ENCODE assay signal across 8 cellular contexts in the genomic region with DNA sequence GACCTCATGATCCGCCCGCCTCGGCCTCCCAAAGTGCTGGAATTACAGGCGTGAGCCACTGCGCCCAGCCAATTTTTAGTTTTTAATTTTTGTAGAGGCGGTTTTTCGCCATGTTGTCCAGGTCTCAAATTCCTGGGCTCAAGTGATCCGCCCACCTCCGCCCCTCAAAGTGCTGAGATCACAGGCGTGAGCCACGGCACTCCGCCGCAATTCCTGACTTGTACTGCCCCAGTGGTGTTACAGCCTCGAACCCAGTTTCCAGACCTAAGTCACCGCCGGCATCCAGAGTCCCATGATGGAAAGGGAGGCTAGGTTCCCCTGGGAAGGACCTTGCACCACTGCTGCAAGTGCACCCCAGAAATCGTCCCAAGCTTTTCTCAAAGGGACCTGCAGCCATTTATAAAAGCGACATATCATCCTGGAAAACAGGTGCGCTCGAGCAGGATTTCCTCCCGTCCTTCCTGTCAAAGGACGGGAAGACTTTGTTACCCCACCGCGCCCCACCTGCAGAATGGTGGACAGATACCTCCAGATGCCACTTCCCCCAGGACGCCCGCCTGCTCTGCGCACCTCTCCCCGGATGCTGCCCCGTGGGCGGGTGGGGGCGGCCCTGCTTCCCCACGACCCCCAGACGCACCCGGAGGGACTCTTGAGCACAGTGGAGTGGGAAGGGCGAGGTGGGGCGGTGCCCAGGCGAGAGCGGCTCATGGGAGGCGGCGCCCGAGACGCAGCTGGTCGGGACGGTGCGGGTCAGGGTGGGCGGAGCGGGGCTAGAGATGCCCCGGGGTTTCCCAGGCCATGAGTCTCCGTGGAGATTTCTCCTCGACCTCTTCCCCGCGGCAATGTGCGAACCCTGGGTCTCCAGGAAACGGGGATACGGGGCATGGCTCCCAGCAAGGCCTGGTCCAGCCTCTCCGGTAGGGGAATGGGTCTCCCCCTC. TPM values are rescaled to one million over a fixed set of nuclear protein-coding genes. Genes with fewer than 3 reads are reported as not detected.
DNase-seq lines count a peak whose midpoint lies in the region; ATAC-seq and TF ChIP-seq lines count a peak whose summit lies in the region.

No MANE protein-coding gene starts in this region.

- ATAC-seq in GM18498 (IDR thresholded peaks at IDR 0.05; ENCODE audit: unreplicated experiment): peak; percentile 55
- peak; percentile 68 for ATAC-seq in HG02943 (IDR thresholded peaks at IDR 0.05; ENCODE audit: low read depth, unreplicated experiment)
- peak; percentile 80 for ATAC-seq in mucosa of descending colon

- intact Hi-C loops in mucosa of descending colon (cut with DNase I, micrococcal nuclease): no loop called here

- no peaks in the 10 kb centered on the region for H3K9me3 ChIP-seq in mucosa of descending colon

- no peak overlapping the region for H3K4me3 ChIP-seq in mucosa of descending colon

- no peaks in the 10 kb centered on the region for H3K27me3 Mint-ChIP-seq in activated CD4-positive, alpha-beta T cell treated with anti-CD3 and anti-CD28 coated beads, Interleukin-2, amount 10 ng/mL, durations not matched to agents 7 days and 5 days
- peaks cover 21% of the 10 kb centered on the region for H3K27me3 Mint-ChIP-seq in endothelial cell (ENCODE audit: unreplicated experiment)

- DNase-seq in NCI-H2171 treated with DMSO at 0.1 percent for 48 hours (lab: John Stamatoyannopoulos, UW): peak; percentile 74
- peak; percentile 58 for DNase-seq in activated CD4-positive, alpha-beta T cell treated with anti-CD3 and anti-CD28 coated beads, Interleukin-2, amount 10 ng/mL, durations not matched to agents 7 days and 5 days
- DNase-seq in endothelial cell (ENCODE audit: low spot score): peak; percentile 64
- peak; percentile 78 to 89 (median 86) for DNase-seq in mucosa of descending colon
- DNase-seq in stimulated activated naive CD4-positive, alpha-beta T cell treated with Interleukin-2 at 50 U/mL for 16 hours (lab: John Stamatoyannopoulos, UW): peak; percentile 73

- POLR2A ChIA-PET in activated CD4-positive, alpha-beta T cell treated with anti-CD3 and anti-CD28 coated beads, Interleukin-2, amount 10 ng/mL, durations not matched to agents 7 days and 5 days (lab: Charles Lee): interaction anchor here (0.6 to 1.1 kb wide), 2 partner anchors 15 to 422 kb away, joined by 3 to 4 read pairs; no protein-coding TSS in a partner anchor

- no peaks in the 10 kb centered on the region for H3K36me3 ChIP-seq in mucosa of descending colon (ENCODE audit: low read depth)

- H3K36me3 Mint-ChIP-seq in activated CD4-positive, alpha-beta T cell treated with anti-CD3 and anti-CD28 coated beads, Interleukin-2, amount 10 ng/mL, durations not matched to agents 7 days and 5 days (ENCODE audit: low read depth): peaks cover 26% of the 10 kb centered on the region
- peaks cover 17% of the 10 kb centered on the region for H3K36me3 Mint-ChIP-seq in endothelial cell (ENCODE audit: low read depth, unreplicated experiment)

- peaks cover 4% of the 10 kb centered on the region for H3K4me1 ChIP-seq in mucosa of descending colon (ENCODE audit: low read depth)

- peak overlapping the region; percentile 100 for H3K27ac Mint-ChIP-seq in activated CD4-positive, alpha-beta T cell treated with anti-CD3 and anti-CD28 coated beads, Interleukin-2, amount 10 ng/mL, durations not matched to agents 7 days and 5 days
- H3K27ac Mint-ChIP-seq in endothelial cell (ENCODE audit: unreplicated experiment): peak overlapping the region; percentile 99

- TF ChIP-seq CTCF in 22Rv1 (IDR thresholded peaks at IDR 0.05) (no peak), endothelial cell (IDR thresholded peaks at IDR 0.05; ENCODE audit: unreplicated experiment) (no peak), mucosa of descending colon (IDR thresholded peaks at IDR 0.05) (no peak)

- CTCF ChIA-PET in activated CD4-positive, alpha-beta T cell treated with anti-CD3 and anti-CD28 coated beads, Interleukin-2, amount 10 ng/mL, durations not matched to agents 7 days and 5 days (lab: Charles Lee): interaction anchor here (0.5 to 2.8 kb wide), 4 partner anchors 16 to 127 kb away, joined by 3 to 10 read pairs (median 4); partner anchors contain the start of gene FLNA

- H3K4me1 Mint-ChIP-seq in activated CD4-positive, alpha-beta T cell treated with anti-CD3 and anti-CD28 coated beads, Interleukin-2, amount 10 ng/mL, durations not matched to agents 7 days and 5 days: peaks cover 13% of the 10 kb centered on the region
- peaks cover 12% of the 10 kb centered on the region for H3K4me1 Mint-ChIP-seq in endothelial cell (ENCODE audit: unreplicated experiment)

- no peaks in the 10 kb centered on the region for H3K9me3 Mint-ChIP-seq in activated CD4-positive, alpha-beta T cell treated with anti-CD3 and anti-CD28 coated beads, Interleukin-2, amount 10 ng/mL, durations not matched to agents 7 days and 5 days
- H3K9me3 Mint-ChIP-seq in endothelial cell (ENCODE audit: unreplicated experiment): no peaks in the 10 kb centered on the region

- peak overlapping the region; percentile 93 for H3K27ac ChIP-seq in 22Rv1

- peak overlapping the region; percentile 96 for H3K4me3 Mint-ChIP-seq in activated CD4-positive, alpha-beta T cell treated with anti-CD3 and anti-CD28 coated beads, Interleukin-2, amount 10 ng/mL, durations not matched to agents 7 days and 5 days
- H3K4me3 Mint-ChIP-seq in endothelial cell (ENCODE audit: unreplicated experiment): peak overlapping the region; percentile 99

RNA-seq across cellular contexts. Expression of gene RPL10, which starts 1.0 kb away (rescaled TPM):
- total RNA-seq in activated CD4-positive, alpha-beta T cell treated with anti-CD3 and anti-CD28 coated beads, Interleukin-2, amount 10 ng/mL, durations not matched to agents 7 days and 5 days: 1,000 to 10,000 TPM; 1,884 to 2,727 TPM
- total RNA-seq in endothelial cell (ENCODE audit: unreplicated experiment): 3,704 TPM
- 1,000 to 10,000 TPM; 2,179 to 2,606 (median 2,424) TPM for total RNA-seq in mucosa of descending colon

RNA-seq across cellular contexts. Expression of gene DNASE1L1, which starts 11.8 kb away (rescaled TPM):
- 10 to 100 TPM; 21.8 to 24.3 TPM for total RNA-seq in activated CD4-positive, alpha-beta T cell treated with anti-CD3 and anti-CD28 coated beads, Interleukin-2, amount 10 ng/mL, durations not matched to agents 7 days and 5 days
- total RNA-seq in endothelial cell (ENCODE audit: unreplicated experiment): 38.6 TPM
- total RNA-seq in mucosa of descending colon: 10 to 100 TPM; 18.1 to 30.8 (median 25.6) TPM

RNA-seq across cellular contexts. Expression of gene TAFAZZIN, which starts 14.1 kb away (rescaled TPM):
- total RNA-seq in activated CD4-positive, alpha-beta T cell treated with anti-CD3 and anti-CD28 coated beads, Interleukin-2, amount 10 ng/mL, durations not matched to agents 7 days and 5 days: 100 to 1,000 TPM in 1 of 2 experiments, 10 to 100 TPM in 1; 86.6 to 104 TPM
- 56.4 TPM for total RNA-seq in endothelial cell (ENCODE audit: unreplicated experiment)
- 10 to 100 TPM; 38.2 to 44.7 (median 43.2) TPM for total RNA-seq in mucosa of descending colon

RNA-seq across cellular contexts. Expression of gene EMD, which starts 18.1 kb away (rescaled TPM):
- total RNA-seq in activated CD4-positive, alpha-beta T cell treated with anti-CD3 and anti-CD28 coated beads, Interleukin-2, amount 10 ng/mL, durations not matched to agents 7 days and 5 days: 10 to 100 TPM; 52.1 to 59.9 TPM
- total RNA-seq in endothelial cell (ENCODE audit: unreplicated experiment) (44.7 TPM), mucosa of descending colon (10 to 100 TPM; 32.3 to 73.0 (median 41.0) TPM)

RNA-seq across cellular contexts. Expression of gene FLNA, which starts 22.8 kb away (rescaled TPM):
- total RNA-seq in activated CD4-positive, alpha-beta T cell treated with anti-CD3 and anti-CD28 coated beads, Interleukin-2, amount 10 ng/mL, durations not matched to agents 7 days and 5 days: 1,000 to 10,000 TPM; 1,440 to 1,524 TPM
- 1,022 TPM for total RNA-seq in endothelial cell (ENCODE audit: unreplicated experiment)
- total RNA-seq in mucosa of descending colon: 1,000 to 10,000 TPM in 1 of 3 donors, 100 to 1,000 TPM in 2; 164 to 4,590 (median 513) TPM
